ENCODE assay signal across 7 cellular contexts in genomic region chr5:71601222-71602026, GRCh38. TPM values are rescaled to one million over a fixed set of nuclear protein-coding genes. Genes with fewer than 3 reads are reported as not detected.
DNase-seq lines count a peak whose midpoint lies in the region; ATAC-seq, FAIRE-seq and TF ChIP-seq lines count a peak whose summit lies in the region.

No MANE protein-coding gene starts in this region.

- no peaks in the 10 kb centered on the region for H3K4me1 ChIP-seq in HAP-1
- H3K4me1 ChIP-seq in lower lobe of right lung = no peaks in the 10 kb centered on the region

- H3K27ac ChIP-seq in lower lobe of right lung = no peak overlapping the region

- no peak overlapping the region for H3K4me3 ChIP-seq in HAP-1
- H3K4me3 ChIP-seq in lower lobe of right lung = no peak overlapping the region

- intact Hi-C loops in lower lobe of right lung (cut with DNase I) = no loop called here

- peak; percentile 55 for TF ChIP-seq CTCF in lower lobe of right lung (IDR thresholded peaks at IDR 0.05)

- no peak for TF ChIP-seq POLR2A in GM12891 (IDR thresholded peaks at IDR 0.05; ENCODE audit: low read depth, low read length)

- ATAC-seq in lower lobe of right lung = peak; percentile 80 to 81

- H3K27me3 ChIP-seq in HAP-1 (ENCODE audit: low read depth) (no peaks in the 10 kb centered on the region), lower lobe of right lung (ENCODE audit: low read depth) (no peaks in the 10 kb centered on the region)

- FAIRE-seq in GM12891 (lab: Jason Lieb, UNC) = peak; percentile 9

- peak; percentile 37 for DNase-seq in GM12891 (ENCODE audit: insufficient read length, low spot score)
- DNase-seq in HAP-1 (ENCODE audit: low spot score in 2 of 2) = peak; percentile 37 to 63
- peak; percentile 92 for DNase-seq in LoVo (ENCODE audit: low spot score)
- DNase-seq in activated CD4-positive, CD25-positive, alpha-beta regulatory T cell treated with anti-CD3 and anti-CD28 coated beads, Interleukin-2, amount 50 U/mL, for 16 hours (ENCODE audit: low read depth, low spot score) = peak; percentile 61
- peak; percentile 64 for DNase-seq in central memory CD4-positive, alpha-beta T cell
- no peak for DNase-seq in lower lobe of right lung
- DNase-seq in stimulated activated CD8-positive, alpha-beta memory T cell treated with anti-CD3 and anti-CD28 coated beads, Interleukin-2, amount 100 ng/mL, for 1 hour (ENCODE audit: low read depth in 2 of 2) = peak; percentile 44 to 46

- H3K9me3 ChIP-seq in HAP-1 (no peaks in the 10 kb centered on the region), lower lobe of right lung (no peaks in the 10 kb centered on the region)

- H3K36me3 ChIP-seq in HAP-1 (replicated peaks) (peaks cover 22% of the 10 kb centered on the region), lower lobe of right lung (peaks cover 78% of the 10 kb centered on the region)

- in situ Hi-C loops in HAP-1 (cut with MboI; ENCODE audit: low sequenced_read_pairs) = no loop called here

TF ChIP-seq in GM12891, 5 proteins besides CTCF, POLR2A, EP300 and RAD21:
- TF ChIP-seq POU2F2 (IDR thresholded peaks at IDR 0.05; ENCODE audit: low read depth, low read length) = no peak
- no peak for TF ChIP-seq SPI1 (IDR thresholded peaks at IDR 0.05; ENCODE audit: low read depth, low read length)
- TF ChIP-seq TAF1 (IDR thresholded peaks at IDR 0.05; ENCODE audit: low read depth, low read length) = no peak
- TF ChIP-seq PAX5 (IDR thresholded peaks at IDR 0.05; ENCODE audit: insufficient read depth, low read length, severe bottlenecking) = no peak
- no peak for TF ChIP-seq POLR2AphosphoS5 (IDR thresholded peaks at IDR 0.05; ENCODE audit: low read depth, low read length)
TF ChIP-seq in GM12891: peak in this region for 0.

RNA-seq across cellular contexts. Expression of gene MCCC2, which starts 14.3 kb away (rescaled TPM):
- 49.1 TPM for polyA plus RNA-seq in GM12891 (2012; ENCODE audit: low read depth, missing spikeins)
- 31.4 TPM for total RNA-seq in lower lobe of right lung
